Comparison of ENCODE assay signal across 1 cellular context in genomic region chr1:192550922-192551534, GRCh38.
TF ChIP-seq lines count a peak whose summit lies in the region.

No MANE protein-coding gene starts in this region.

TF ChIP-seq in GM12878, 131 proteins besides CTCF, POLR2A, EP300 and RAD21 (continued from another document):
- TF ChIP-seq REST (IDR thresholded peaks at IDR 0.05; ENCODE audit: low read depth, low read length), result no peak
- TF ChIP-seq RBBP5 (conservative IDR thresholded peaks at IDR 0.05), result no peak
- no peak for TF ChIP-seq BACH1 (IDR thresholded peaks at IDR 0.05; ENCODE audit: borderline replicate concordance)
- TF ChIP-seq PAX5 (IDR thresholded peaks at IDR 0.05; ENCODE audit: borderline replicate concordance, low read depth, low read length), result peak; percentile 73; the same call in 1 of the 2 replicates
- peak; percentile 63 for TF ChIP-seq PML (IDR thresholded peaks at IDR 0.05; ENCODE audit: low read length)
- TF ChIP-seq POLR2AphosphoS2 (IDR thresholded peaks at IDR 0.05; ENCODE audit: low read depth, low read length), result no peak; the same call in 1 of the 2 replicates
- TF ChIP-seq FOXK2 (IDR thresholded peaks at IDR 0.05), result no peak
- no peak for TF ChIP-seq YBX1 (IDR thresholded peaks at IDR 0.05)
- TF ChIP-seq FOS (IDR thresholded peaks at IDR 0.05; ENCODE audit: borderline replicate concordance, extremely low read depth, insufficient read length), result no peak
- no peak for TF ChIP-seq MYC (IDR thresholded peaks at IDR 0.05; ENCODE audit: insufficient read depth, insufficient read length, insufficient replicate concordance, low read length, severe bottlenecking)
- peak; percentile 28; the same call in 1 of the 2 replicates for TF ChIP-seq YY1 (IDR thresholded peaks at IDR 0.05; ENCODE audit: low read depth, low read length)
- TF ChIP-seq RUNX3 (IDR thresholded peaks at IDR 0.05; ENCODE audit: low read length), result peak; percentile 84
- TF ChIP-seq TCF12 (IDR thresholded peaks at IDR 0.05; ENCODE audit: low read depth, low read length), result no peak
- no peak for TF ChIP-seq HDAC2 (IDR thresholded peaks at IDR 0.05)
- no peak for TF ChIP-seq ZBTB11 (CRISPR knock-in tag; IDR thresholded peaks at IDR 0.05)
- TF ChIP-seq FOXM1 (IDR thresholded peaks at IDR 0.05; ENCODE audit: low read depth, low read length), result peak; percentile 95
- TF ChIP-seq SMC3 (IDR thresholded peaks at IDR 0.05; ENCODE audit: borderline replicate concordance, low read length), result no peak
